Comparison of ENCODE assay signal across 8 cellular contexts in genomic region chr19:45154064-45154827, GRCh38. TPM values are rescaled to one million over a fixed set of nuclear protein-coding genes. Genes with fewer than 3 reads are reported as not detected.
DNase-seq lines count a peak whose midpoint lies in the region; ATAC-seq and TF ChIP-seq lines count a peak whose summit lies in the region.

No MANE protein-coding gene starts in this region.

- H3K9me3 ChIP-seq in SJCRH30 (replicated peaks), result no peaks in the 10 kb centered on the region
- no peaks in the 10 kb centered on the region for H3K9me3 ChIP-seq in psoas muscle

- TF ChIP-seq CTCF in psoas muscle (IDR thresholded peaks at IDR 0.05), result no peak

- intact Hi-C loops in psoas muscle (cut with DNase I), result no loop called here

- WGBS in psoas muscle, 3 donors, result 52 to 59% (median 54%) methylated on average over 18 to 19 of the region's 19 CpGs

- DNase-seq in H4 (ENCODE audit: low spot score) (peak; percentile 70), SJCRH30 (peak; percentile 40 to 54), fibroblast of gingiva (ENCODE audit: low read depth) (peak; percentile 28), psoas muscle (peak in 1 of 2 donors; percentile 41), nucleus accumbens (lab: John Stamatoyannopoulos, UW) (no peak), AML-193 (lab: John Stamatoyannopoulos, UW) (no peak), caudate nucleus (lab: John Stamatoyannopoulos, UW) (no peak)
- DNase-seq in NK-92 treated with Interleukin-12 subunit alpha and Interleukin-12 subunit beta, amount 100 ng/mL, for 24 hours (lab: John Stamatoyannopoulos, UW), result no peak

- H3K27me3 ChIP-seq in SJCRH30, result peaks cover 16% of the 10 kb centered on the region
- peaks cover 0 to 32% (median 12%) of the 10 kb centered on the region in 3 donors for H3K27me3 ChIP-seq in psoas muscle (ENCODE audit: insufficient read depth in 3 of 3, low read length in 2 of 3)

- no peak overlapping the region for H3K27ac ChIP-seq in SJCRH30
- H3K27ac ChIP-seq in psoas muscle, result no peak overlapping the region
- H3K27ac ChIP-seq in caudate nucleus (ENCODE audit: low read depth, low read length), result no peak overlapping the region

- no peaks in the 10 kb centered on the region for H3K36me3 ChIP-seq in SJCRH30
- H3K36me3 ChIP-seq in psoas muscle (ENCODE audit: insufficient read depth in 1 of 2, low read depth in 1 of 2), result no peaks in the 10 kb centered on the region

- no peaks in the 10 kb centered on the region for H3K4me1 ChIP-seq in SJCRH30
- peaks cover 20% of the 10 kb centered on the region for H3K4me1 ChIP-seq in psoas muscle

- ATAC-seq in psoas muscle, result peak in 1 of 4 donors; percentile 12

- no peak overlapping the region for H3K4me3 ChIP-seq in SJCRH30
- H3K4me3 ChIP-seq in psoas muscle, result peak overlapping the region; percentile 56

RNA-seq across cellular contexts. Expression of gene NKPD1, which starts 6.5 kb away (rescaled TPM):
- total RNA-seq in H4 (2014; rRNA removed; shearing (Covaris generic)), result 0.19 TPM in 1 of 2 replicates, not detected in the other
- not detected in 2 replicates for total RNA-seq in SJCRH30 (2014; rRNA removed; shearing (Covaris generic))
- under 1 TPM in 3 of 4 donors, not detected in 1; 0.06 to 0.09 (median 0.08) TPM for total RNA-seq in psoas muscle
- polyA plus RNA-seq in psoas muscle, result under 1 TPM in 2 of 3 donors, not detected in 1; 0.08 to 0.18 TPM

RNA-seq across cellular contexts. Expression of gene TRAPPC6A, which starts 23.8 kb away (rescaled TPM):
- 8.9 and 14.5 TPM in 2 replicates for total RNA-seq in H4 (2014; rRNA removed; shearing (Covaris generic))
- total RNA-seq in SJCRH30 (2014; rRNA removed; shearing (Covaris generic)), result 3.0 and 4.7 TPM in 2 replicates
- 10 to 100 TPM; 12.3 to 42.2 (median 20.6) TPM for total RNA-seq in psoas muscle
- polyA plus RNA-seq in psoas muscle, result 10 to 100 TPM; 10.8 to 14.5 (median 12.9) TPM

RNA-seq across cellular contexts. Expression of gene BLOC1S3, which starts 24.3 kb away (rescaled TPM):
- 2.1 and 5.3 TPM in 2 replicates for total RNA-seq in H4 (2014; rRNA removed; shearing (Covaris generic))
- total RNA-seq in SJCRH30 (2014; rRNA removed; shearing (Covaris generic)), result 2.1 and 2.6 TPM in 2 replicates
- 1 to 10 TPM; 4.1 to 7.8 (median 5.1) TPM for total RNA-seq in psoas muscle
- polyA plus RNA-seq in psoas muscle, result 1 to 10 TPM; 3.3 to 6.6 (median 6.5) TPM

Comparison
In these comparisons a context has a peak if more than half of its experiments do, and no peak if none do; other contexts are left out.
1. DNase-seq: peak in H4 (single experiment), SJCRH30 (2 of 2) and fibroblast of gingiva (single experiment); none in nucleus accumbens (0 of 56), NK-92 treated with Interleukin-12 subunit alpha and Interleukin-12 subunit beta, amount 100 ng/mL, for 24 hours (single experiment), AML-193 (0 of 2) and caudate nucleus (0 of 61).